ENCODE assay signal across 29 cellular contexts in genomic region chr18:8781671-8782070, GRCh38.
"Had no signal": no experiment of that assay in that cellular context is flagged by ENCODE, and none has a peak within 500 bp of the region (broad histone marks: within the 10 kb centered on the region; RNA-seq: fewer than 3 reads in every experiment).

No MANE protein-coding gene starts in this region.

- H3K27me3 Mint-ChIP-seq: activated naive CD8-positive, alpha-beta T cell treated with anti-CD3 and anti-CD28 coated beads, Interleukin-2, amount 50 U/mL, for 24 hours; activated T-cell treated with anti-CD3 and anti-CD28 coated beads, Interleukin-2, amount 50 U/mL, for 24 hours; stimulated activated memory B cell treated with anti-CD40 and anti-IgM and Interleukin-4, amounts not matched to agents 10 μg/mL and 1 μg/mL and 100 μg/mL, for 72 hours had no signal

- H3K36me3 ChIP-seq: breast epithelium, left lung, lower lobe of right lung had no signal

- H3K4me2 ChIP-seq: smooth muscle cell had no signal

- H3K27me3 ChIP-seq: breast epithelium, foreskin keratinocyte, heart right ventricle, left lung, tibial artery had no signal

- H2AFZ ChIP-seq: parathyroid adenoma had no signal

- H3K9me3 Mint-ChIP-seq: activated CD4-positive, alpha-beta memory T cell treated with anti-CD3 and anti-CD28 coated beads, Interleukin-2, amount 10 ng/mL, durations not matched to agents 7 days and 5 days; activated CD4-positive, alpha-beta T cell treated with anti-CD3 and anti-CD28 coated beads, Interleukin-2, amount 10 ng/mL, durations not matched to agents 7 days and 5 days; activated naive CD4-positive, alpha-beta T cell treated with anti-CD3 and anti-CD28 coated beads, Interleukin-2, amount 50 U/mL, for 24 hours; activated naive CD8-positive, alpha-beta T cell treated with anti-CD3 and anti-CD28 coated beads, Interleukin-2, amount 50 U/mL, for 24 hours; activated T-cell treated with anti-CD3 and anti-CD28 coated beads, Interleukin-2, amount 50 U/mL, for 24 hours; natural killer cell; stimulated activated memory B cell treated with anti-CD40 and anti-IgM and Interleukin-4, amounts not matched to agents 10 μg/mL and 1 μg/mL and 100 μg/mL, for 72 hours; stimulated activated naive CD8-positive, alpha-beta T cell treated with anti-CD3 and anti-CD28 coated beads, Interleukin-15, amount 100 ng/mL, for 72 hours had no signal

- H3K4me1 Mint-ChIP-seq: activated CD4-positive, alpha-beta memory T cell treated with anti-CD3 and anti-CD28 coated beads, Interleukin-2, amount 10 ng/mL, durations not matched to agents 7 days and 5 days; natural killer cell had no signal

- H3K4me3 ChIP-seq: breast epithelium, heart right ventricle, left lung, lower lobe of right lung, psoas muscle, smooth muscle cell, tibial artery had no signal

- ATAC-seq: activated naive CD8-positive, alpha-beta T cell treated with anti-CD3 and anti-CD28 coated beads, Interleukin-2, amount 50 U/mL, for 24 hours; esophagus mucosa; foreskin keratinocyte; heart right ventricle; left lung; lower lobe of right lung; natural killer cell; psoas muscle; stimulated activated memory B cell treated with anti-CD40 and anti-IgM and Interleukin-4, amounts not matched to agents 10 μg/mL and 1 μg/mL and 100 μg/mL, for 72 hours; stimulated activated naive CD8-positive, alpha-beta T cell treated with anti-CD3 and anti-CD28 coated beads, Interleukin-15, amount 100 ng/mL, for 72 hours; T-helper 17 cell had no signal

- DNase-seq: activated CD4-positive, alpha-beta memory T cell treated with anti-CD3 and anti-CD28 coated beads, Interleukin-2, amount 10 ng/mL, durations not matched to agents 7 days and 5 days; activated CD4-positive, alpha-beta T cell treated with anti-CD3 and anti-CD28 coated beads for 1 hour; activated CD4-positive, alpha-beta T cell treated with anti-CD3 and anti-CD28 coated beads, Interleukin-2, amount 10 ng/mL, durations not matched to agents 7 days and 5 days; activated CD8-positive, alpha-beta memory T cell treated with anti-CD3 and anti-CD28 coated beads, Interleukin-2, amount 50 U/mL, for 48 hours; activated naive CD8-positive, alpha-beta T cell treated with anti-CD3 and anti-CD28 coated beads, Interleukin-2, amount 50 U/mL, for 24 hours; activated T-cell treated with anti-CD3 and anti-CD28 coated beads, Interleukin-2, amount 50 U/mL, for 24 hours; amygdala; central memory CD4-positive, alpha-beta T cell; foreskin keratinocyte; heart right ventricle; kidney glomerular epithelial cell; left lung; lower lobe of right lung; mesendoderm; natural killer cell; psoas muscle; stimulated activated CD4-positive, alpha-beta T cell treated with anti-CD3 and anti-CD28 coated beads, Interleukin-1b, Interleukin-23, amount 100 ng/mL, for 48 hours; stimulated activated CD4-positive, alpha-beta T cell treated with anti-CD3 and anti-CD28 coated beads, Interleukin-4, amount 100 ng/mL, for 4 hours; stimulated activated CD8-positive, alpha-beta memory T cell treated with anti-CD3 and anti-CD28 coated beads, Interleukin-4, amount 100 ng/mL, for 48 hours; stimulated activated naive CD8-positive, alpha-beta T cell treated with anti-CD3 and anti-CD28 coated beads, Interleukin-15, amount 100 ng/mL, for 72 hours; T-helper 17 cell; T1000; tibial artery had no signal

- H3K9me3 ChIP-seq: breast epithelium, heart right ventricle, left lung, lower lobe of right lung, psoas muscle, tibial artery had no signal

- H3K36me3 Mint-ChIP-seq: activated naive CD4-positive, alpha-beta T cell treated with anti-CD3 and anti-CD28 coated beads, Interleukin-2, amount 50 U/mL, for 24 hours; natural killer cell had no signal

- H3K4me3 Mint-ChIP-seq: activated CD4-positive, alpha-beta memory T cell treated with anti-CD3 and anti-CD28 coated beads, Interleukin-2, amount 10 ng/mL, durations not matched to agents 7 days and 5 days; activated CD4-positive, alpha-beta T cell treated with anti-CD3 and anti-CD28 coated beads, Interleukin-2, amount 10 ng/mL, durations not matched to agents 7 days and 5 days; activated naive CD4-positive, alpha-beta T cell treated with anti-CD3 and anti-CD28 coated beads, Interleukin-2, amount 50 U/mL, for 24 hours; activated naive CD8-positive, alpha-beta T cell treated with anti-CD3 and anti-CD28 coated beads, Interleukin-2, amount 50 U/mL, for 24 hours; activated T-cell treated with anti-CD3 and anti-CD28 coated beads, Interleukin-2, amount 50 U/mL, for 24 hours; natural killer cell; stimulated activated memory B cell treated with anti-CD40 and anti-IgM and Interleukin-4, amounts not matched to agents 10 μg/mL and 1 μg/mL and 100 μg/mL, for 72 hours; stimulated activated naive CD8-positive, alpha-beta T cell treated with anti-CD3 and anti-CD28 coated beads, Interleukin-15, amount 100 ng/mL, for 72 hours; T-helper 17 cell had no signal

- H3K27ac ChIP-seq: breast epithelium, foreskin keratinocyte, heart right ventricle, left lung, lower lobe of right lung, parathyroid adenoma, psoas muscle, tibial artery had no signal

- H3K79me2 ChIP-seq: parathyroid adenoma had no signal

- H3K4me1 ChIP-seq: breast epithelium, heart right ventricle, left lung, lower lobe of right lung, parathyroid adenoma, psoas muscle, tibial artery had no signal

- H3K27ac Mint-ChIP-seq: activated CD4-positive, alpha-beta memory T cell treated with anti-CD3 and anti-CD28 coated beads, Interleukin-2, amount 10 ng/mL, durations not matched to agents 7 days and 5 days; activated CD4-positive, alpha-beta T cell treated with anti-CD3 and anti-CD28 coated beads, Interleukin-2, amount 10 ng/mL, durations not matched to agents 7 days and 5 days; activated naive CD4-positive, alpha-beta T cell treated with anti-CD3 and anti-CD28 coated beads, Interleukin-2, amount 50 U/mL, for 24 hours; activated naive CD8-positive, alpha-beta T cell treated with anti-CD3 and anti-CD28 coated beads, Interleukin-2, amount 50 U/mL, for 24 hours; activated T-cell treated with anti-CD3 and anti-CD28 coated beads, Interleukin-2, amount 50 U/mL, for 24 hours; natural killer cell; stimulated activated memory B cell treated with anti-CD40 and anti-IgM and Interleukin-4, amounts not matched to agents 10 μg/mL and 1 μg/mL and 100 μg/mL, for 72 hours; stimulated activated naive CD8-positive, alpha-beta T cell treated with anti-CD3 and anti-CD28 coated beads, Interleukin-15, amount 100 ng/mL, for 72 hours; T-helper 17 cell had no signal
